Comparison of ENCODE assay signal across 1 cellular context in the genomic region with DNA sequence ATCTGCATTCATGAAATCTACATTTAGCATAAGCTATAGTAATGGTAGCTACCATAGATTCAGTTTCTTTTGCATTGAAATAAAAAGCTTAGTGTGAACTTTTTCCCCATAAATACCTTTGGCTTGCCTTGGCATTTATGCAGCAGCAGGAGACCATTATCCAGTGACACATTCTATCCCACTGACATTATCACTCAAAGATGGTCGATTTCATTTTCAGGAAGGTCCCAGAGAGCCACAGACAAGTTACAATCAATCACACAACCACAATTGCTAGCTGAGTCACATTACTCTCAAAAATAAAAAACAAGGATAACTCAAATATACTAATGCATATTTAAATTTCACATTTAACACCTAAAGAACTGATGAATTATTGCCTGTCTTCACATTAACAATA.
TF ChIP-seq lines count a peak whose summit lies in the region.

No MANE protein-coding gene starts in this region.

TF ChIP-seq in GM23338, 12 proteins besides CTCF, POLR2A, EP300 and RAD21 (continued from another document):
- TF ChIP-seq ZNF462 (CRISPR knock-in tag; IDR thresholded peaks at IDR 0.05), result no peak
- TF ChIP-seq, protein P1, sequence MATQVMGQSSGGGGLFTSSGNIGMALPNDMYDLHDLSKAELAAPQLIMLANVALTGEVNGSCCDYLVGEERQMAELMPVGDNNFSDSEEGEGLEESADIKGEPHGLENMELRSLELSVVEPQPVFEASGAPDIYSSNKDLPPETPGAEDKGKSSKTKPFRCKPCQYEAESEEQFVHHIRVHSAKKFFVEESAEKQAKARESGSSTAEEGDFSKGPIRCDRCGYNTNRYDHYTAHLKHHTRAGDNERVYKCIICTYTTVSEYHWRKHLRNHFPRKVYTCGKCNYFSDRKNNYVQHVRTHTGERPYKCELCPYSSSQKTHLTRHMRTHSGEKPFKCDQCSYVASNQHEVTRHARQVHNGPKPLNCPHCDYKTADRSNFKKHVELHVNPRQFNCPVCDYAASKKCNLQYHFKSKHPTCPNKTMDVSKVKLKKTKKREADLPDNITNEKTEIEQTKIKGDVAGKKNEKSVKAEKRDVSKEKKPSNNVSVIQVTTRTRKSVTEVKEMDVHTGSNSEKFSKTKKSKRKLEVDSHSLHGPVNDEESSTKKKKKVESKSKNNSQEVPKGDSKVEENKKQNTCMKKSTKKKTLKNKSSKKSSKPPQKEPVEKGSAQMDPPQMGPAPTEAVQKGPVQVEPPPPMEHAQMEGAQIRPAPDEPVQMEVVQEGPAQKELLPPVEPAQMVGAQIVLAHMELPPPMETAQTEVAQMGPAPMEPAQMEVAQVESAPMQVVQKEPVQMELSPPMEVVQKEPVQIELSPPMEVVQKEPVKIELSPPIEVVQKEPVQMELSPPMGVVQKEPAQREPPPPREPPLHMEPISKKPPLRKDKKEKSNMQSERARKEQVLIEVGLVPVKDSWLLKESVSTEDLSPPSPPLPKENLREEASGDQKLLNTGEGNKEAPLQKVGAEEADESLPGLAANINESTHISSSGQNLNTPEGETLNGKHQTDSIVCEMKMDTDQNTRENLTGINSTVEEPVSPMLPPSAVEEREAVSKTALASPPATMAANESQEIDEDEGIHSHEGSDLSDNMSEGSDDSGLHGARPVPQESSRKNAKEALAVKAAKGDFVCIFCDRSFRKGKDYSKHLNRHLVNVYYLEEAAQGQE (IDR thresholded peaks at IDR 0.05; ENCODE audit: unreplicated experiment), result no peak
